Comparison of ENCODE assay signal across 2 cellular contexts in the genomic region with DNA sequence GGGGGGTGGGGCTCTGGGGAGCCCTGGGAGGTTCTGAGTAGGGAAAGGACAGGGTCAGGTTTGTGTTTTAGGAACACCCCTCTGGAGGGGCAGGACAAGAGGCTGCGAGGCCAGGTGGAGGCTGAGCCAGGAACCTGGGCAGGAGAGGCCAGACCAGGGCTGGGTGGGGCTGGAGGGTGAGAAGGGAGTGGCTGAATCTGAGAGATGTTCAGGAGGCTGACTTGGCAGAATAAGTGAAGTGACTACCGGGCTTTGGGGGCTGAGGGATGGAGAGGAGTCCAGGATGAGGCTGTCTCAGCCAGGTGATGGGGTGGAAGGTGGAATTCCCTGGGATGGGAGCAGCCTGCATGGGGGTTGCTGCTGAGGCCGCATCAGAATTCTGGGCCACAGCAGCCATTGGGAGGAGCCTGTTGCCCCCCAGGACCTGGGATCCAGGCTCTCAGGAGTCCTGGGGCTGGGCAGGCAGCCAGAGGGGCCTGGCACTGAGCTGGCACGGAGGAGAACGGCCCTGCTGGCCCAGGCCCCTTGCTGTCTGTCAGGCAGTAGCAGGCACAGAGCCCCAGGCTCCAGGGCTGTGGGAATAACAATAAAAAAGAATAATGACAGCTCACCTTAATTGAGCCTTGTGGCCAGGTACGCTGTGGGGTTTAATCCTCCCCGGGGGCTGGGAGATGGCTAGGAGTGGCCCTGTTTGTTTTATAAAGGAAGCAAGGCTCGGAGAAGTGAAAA.
TF ChIP-seq lines count a peak whose summit lies in the region.

No MANE protein-coding gene starts in this region.

TF ChIP-seq in HepG2, 621 proteins besides CTCF, POLR2A, EP300 and RAD21:
- no peak for TF ChIP-seq ZNF441 (CRISPR knock-in tag; IDR thresholded peaks at IDR 0.05; ENCODE audit: borderline replicate concordance)
- peak; percentile 27; the same call in 1 of the 2 replicates for TF ChIP-seq TBX2 (CRISPR knock-in tag; IDR thresholded peaks at IDR 0.05; ENCODE audit: borderline replicate concordance)

TF ChIP-seq in HEK293T, 16 proteins besides CTCF, POLR2A, EP300 and RAD21:
- TF ChIP-seq BHLHE40 (IDR thresholded peaks at IDR 0.05; ENCODE audit: borderline replicate concordance) (no peak), HDGF (IDR thresholded peaks at IDR 0.05; ENCODE audit: borderline replicate concordance) (no peak), FOXK2 (IDR thresholded peaks at IDR 0.05) (no peak)
TF ChIP-seq in HEK293T: peak in this region for 0.
